ENCODE assay signal across 16 cellular contexts in the genomic region with DNA sequence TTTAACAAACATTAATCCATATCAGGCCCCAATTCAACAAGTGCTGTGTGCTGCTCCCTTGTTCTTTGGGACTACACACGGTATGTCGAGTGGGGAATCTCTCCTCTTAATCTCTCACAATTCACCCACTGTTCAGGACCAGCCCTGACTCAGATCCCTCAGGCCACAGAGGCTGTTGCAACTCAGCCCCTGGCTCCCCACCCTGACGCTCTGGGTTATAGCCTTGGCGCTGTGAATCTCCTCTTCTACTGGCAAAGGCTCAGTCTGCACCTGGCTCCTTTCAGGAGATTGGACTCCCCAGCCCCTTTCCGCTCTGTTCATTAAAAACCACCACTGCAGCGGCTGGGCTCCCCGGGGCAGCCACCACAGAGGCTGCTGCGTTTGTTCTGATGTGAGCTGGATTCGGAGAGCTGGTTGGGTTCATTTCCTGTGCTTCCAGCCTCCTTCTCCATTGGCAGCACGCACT. TPM values are rescaled to one million over a fixed set of nuclear protein-coding genes. Genes with fewer than 3 reads are reported as not detected.
DNase-seq lines count a peak whose midpoint lies in the region; ATAC-seq and TF ChIP-seq lines count a peak whose summit lies in the region.
"Had no signal": no experiment of that assay in that cellular context is flagged by ENCODE, and none has a peak within 500 bp of the region (broad histone marks: within the 10 kb centered on the region; RNA-seq: fewer than 3 reads in every experiment).

No MANE protein-coding gene starts in this region.

- in situ Hi-C loops in ACHN (cut with HindIII; ENCODE audit: low pct_ligation_motif_present, low pct_unique_long_range_greater_than_20kb, low sequenced_read_pairs), result no loop called here

- H3K36me3 Mint-ChIP-seq in MCF 10A (ENCODE audit: insufficient read depth, unreplicated experiment), result no peaks in the 10 kb centered on the region

- peak; percentile 85 for DNase-seq in NCI-H1092 treated with DMSO at 0.1 percent for 48 hours (lab: John Stamatoyannopoulos, UW)
- peak; percentile 79 for DNase-seq in MCF 10A (ENCODE audit: unreplicated experiment)
- peak; percentile 43 for DNase-seq in left kidney (ENCODE audit: low read depth, low spot score)
- DNase-seq in NCI-H1048 (lab: John Stamatoyannopoulos, UW), result no peak
- DNase-seq in ACHN, result no peak
- DNase-seq in NCI-H226, result no peak
- no peak for DNase-seq in left lobe of liver (ENCODE audit: low spot score)
- DNase-seq: activated T-cell treated with anti-CD3 and anti-CD28 coated beads for 4 hours; brain microvascular endothelial cell; erythroblast; stimulated activated CD4-positive, alpha-beta T cell treated with anti-CD3 and anti-CD28 coated beads, Interleukin-2, amount 100 ng/mL, for 24 hours had no signal

- H3K27me3 Mint-ChIP-seq in MCF 10A (ENCODE audit: insufficient read depth, unreplicated experiment), result no peaks in the 10 kb centered on the region

- H3K4me1 ChIP-seq in BLaER1 treated with 17β-estradiol and CSF1 and Interleukin-3, amounts not matched to agents 10 nM and 100 nM, result peaks cover 20 to 25% (median 23%) of the 10 kb centered on the region in 10 experiments

- no peaks in the 10 kb centered on the region for H4K20me1 ChIP-seq in BLaER1 treated with 17β-estradiol and CSF1 and Interleukin-3, amounts not matched to agents 10 nM and 100 nM

- peaks cover 42% of the 10 kb centered on the region for H3K4me1 Mint-ChIP-seq in MCF 10A (ENCODE audit: insufficient read depth, unreplicated experiment)
- H3K4me1 Mint-ChIP-seq: B cell had no signal

- peak overlapping the region; percentile 75 to 90 (median 84) for H3K4me2 ChIP-seq in BLaER1 treated with 17β-estradiol and CSF1 and Interleukin-3, amounts not matched to agents 10 nM and 100 nM
- H3K4me2 ChIP-seq: KMS-11 had no signal

- no peaks in the 10 kb centered on the region for H3K36me3 ChIP-seq in BLaER1 treated with 17β-estradiol and CSF1 and Interleukin-3, amounts not matched to agents 10 nM and 100 nM
- H3K36me3 ChIP-seq: brain microvascular endothelial cell had no signal

- H3K9ac ChIP-seq in BLaER1 treated with 17β-estradiol and CSF1 and Interleukin-3, amounts not matched to agents 10 nM and 100 nM, result peak overlapping the region in 8 of 11 experiments; percentile 6 to 59 (median 22); a peak in 9 of 22 replicates
- H3K9ac ChIP-seq: KMS-11 had no signal

- H3K4me3 Mint-ChIP-seq in MCF 10A (ENCODE audit: unreplicated experiment), result no peak overlapping the region
- H3K4me3 Mint-ChIP-seq: B cell had no signal

- ATAC-seq in left lobe of liver, result no peak

- no TSS peak for BruUV-seq in MCF 10A (replicated peaks; lab: Mats Ljungman, UMichigan)

- peak overlapping the region in 8 of 11 experiments; percentile 1 to 62 (median 40); a peak in 11 of 22 replicates for H3K27ac ChIP-seq in BLaER1 treated with 17β-estradiol and CSF1 and Interleukin-3, amounts not matched to agents 10 nM and 100 nM
- H3K27ac ChIP-seq: brain microvascular endothelial cell, KMS-11 had no signal

- intact Hi-C loops in MCF 10A (cut with micrococcal nuclease), result no loop called here

- peak overlapping the region in 4 of 10 experiments; percentile 7 to 43 (median 35); a peak in 5 of 20 replicates for H3K4me3 ChIP-seq in BLaER1 treated with 17β-estradiol and CSF1 and Interleukin-3, amounts not matched to agents 10 nM and 100 nM

- TF ChIP-seq CTCF in MCF 10A (IDR thresholded peaks at IDR 0.05; ENCODE audit: unreplicated experiment), result no peak

- H3K27me3 ChIP-seq in BLaER1 treated with 17β-estradiol and CSF1 and Interleukin-3, amounts not matched to agents 10 nM and 100 nM, result no peaks in the 10 kb centered on the region

- CTCF ChIA-PET in MCF 10A (lab: Yijun Ruan, JAX), result interaction anchor here (0.6 to 1.5 kb wide), 7 partner anchors 24 to 830 kb away, joined by 3 to 6 read pairs (median 3); no protein-coding TSS in a partner anchor

- H3K9me3 Mint-ChIP-seq in MCF 10A (ENCODE audit: unreplicated experiment), result no peaks in the 10 kb centered on the region

- peaks cover 0 to 13% (median 4%) of the 10 kb centered on the region in 11 experiments; a peak in 7 of 22 replicates for H3K9me3 ChIP-seq in BLaER1 treated with 17β-estradiol and CSF1 and Interleukin-3, amounts not matched to agents 10 nM and 100 nM (replicated peaks in 1 of 11)

- peak overlapping the region; percentile 28 for H3K27ac Mint-ChIP-seq in MCF 10A (ENCODE audit: low read depth, unreplicated experiment)
- H3K27ac Mint-ChIP-seq: B cell had no signal

- POLR2A ChIA-PET in MCF 10A (lab: Yijun Ruan, JAX), result interaction anchor here (1.1 to 1.4 kb wide), 4 partner anchors 10 to 1187 kb away, joined by 3 to 4 read pairs (median 3); no protein-coding TSS in a partner anchor

RNA-seq across cellular contexts. Expression of a gene that starts 13.0 kb away (rescaled TPM):
- total RNA-seq in MCF 10A (2022), result 1.0 and 5.7 TPM in 2 replicates
- 0.33 TPM for total RNA-seq in left lobe of liver
- total RNA-seq: mesenteric fat pad, NCI-H460 had no signal

RNA-seq across cellular contexts. Expression of a gene that starts 59.9 kb away (rescaled TPM):
- total RNA-seq in MCF 10A (2022), result 513 and 622 TPM in 2 replicates
- 25.1 TPM for total RNA-seq in left lobe of liver

Comparison
In these comparisons a context has a peak if more than half of its experiments do, and no peak if none do; other contexts are left out.
1. DNase-seq: peak in NCI-H1092 treated with DMSO at 0.1 percent for 48 hours (single experiment), MCF 10A (single experiment) and left kidney (single experiment); none in NCI-H1048 (single experiment), ACHN (single experiment), NCI-H226 (single experiment) and left lobe of liver (single experiment).
2. RNA of a gene that starts 59.9 kb away (total RNA-seq): 513 to 622 TPM in MCF 10A; 25.1 TPM in left lobe of liver (single experiment); every median in the first group is over 10 times any median in the second.